ENCODE assay signal across 5 cellular contexts in genomic region chr21:43072742-43073141, GRCh38. TPM values are rescaled to one million over a fixed set of nuclear protein-coding genes. Genes with fewer than 3 reads are reported as not detected.
DNase-seq lines count a peak whose midpoint lies in the region; ATAC-seq, FAIRE-seq and TF ChIP-seq lines count a peak whose summit lies in the region.
"Not testable (repeated sequence)": the region's sequence is repeated elsewhere in the genome, so short reads cannot be mapped to it uniquely, and the experiment has no call there.
"Had no signal": no experiment of that assay in that cellular context is flagged by ENCODE, and none has a peak within 500 bp of the region (broad histone marks: within the 10 kb centered on the region; RNA-seq: fewer than 3 reads in every experiment).

No MANE protein-coding gene starts in this region.

- H3K27ac ChIP-seq in PC-3 (ENCODE audit: low read length); K562 (ENCODE audit: extremely low read depth, low read depth, low read length); HepG2 (ENCODE audit: extremely low read length, insufficient read depth, low read length): not testable (repeated sequence)

- not testable (repeated sequence) for H3F3A ChIP-seq in PC-3 (ENCODE audit: low read length, unreplicated experiment)

- H3K9me1 ChIP-seq in K562 (ENCODE audit: control insufficient read depth, insufficient read depth, low read length), result not testable (repeated sequence)

- H3K27me3 ChIP-seq in Caco-2 (replicated peaks; ENCODE audit: control insufficient read depth, insufficient read depth, low read length); PC-3 (ENCODE audit: low read length); K562 (ENCODE audit: control insufficient read depth in 2 of 2, insufficient read depth in 2 of 2, low read length in 2 of 2); HepG2 (ENCODE audit: control insufficient read depth in 1 of 2, insufficient read depth in 2 of 2, low read length in 2 of 2): not testable (repeated sequence)

- CTCF ChIA-PET in Caco-2 (lab: Charles Lee); PC-3 (lab: Charles Lee); K562 (lab: Yijun Ruan, JAX; ENCODE audit: low intra/inter-chr PET ratio); HepG2 (lab: Yijun Ruan, JAX; ENCODE audit: low intra/inter-chr PET ratio, low total read pairs): not testable (repeated sequence)

- H2AFZ ChIP-seq in PC-3 (ENCODE audit: low read length); K562 (ENCODE audit: low read depth, low read length); HepG2 (ENCODE audit: low read length): not testable (repeated sequence)

- H3K4me3 Mint-ChIP-seq in Caco-2 (ENCODE audit: unreplicated experiment), result not testable (repeated sequence)

- H3K27me3 Mint-ChIP-seq in Caco-2 (ENCODE audit: insufficient read depth, unreplicated experiment), result not testable (repeated sequence)

- not testable (repeated sequence) for DNase-seq in Caco-2; PC-3; K562 (ENCODE audit: extremely low read depth in 1 of 4, low spot score in 3 of 4); HepG2 (ENCODE audit: low spot score)

- BruUV-seq in Caco-2 (replicated peaks; lab: Mats Ljungman, UMichigan) (TSS peak; percentile 6), PC-3 (replicated peaks; lab: Mats Ljungman, UMichigan) (TSS peak; percentile 4), K562 (replicated peaks; lab: Mats Ljungman, UMichigan) (TSS peak; percentile 24), HepG2 (replicated peaks; lab: Mats Ljungman, UMichigan) (TSS peak; percentile 22)

- H3K79me2 ChIP-seq in PC-3 (ENCODE audit: low read length); K562 (ENCODE audit: control insufficient read depth, insufficient read depth, low read length); HepG2 (ENCODE audit: insufficient read depth, low read length): not testable (repeated sequence)

- no CpG with 5 or more reads among the region's 11 CpGs for WGBS in K562 (ENCODE audit: insufficient coverage, low coverage, missing lambda C conversion rate)
- no CpG with 5 or more reads among the region's 11 CpGs for WGBS in HepG2 (ENCODE audit: low lambda C conversion rate)

- H3K4me2 ChIP-seq in PC-3 (ENCODE audit: low read length); K562 (ENCODE audit: insufficient read depth, low read length); HepG2 (ENCODE audit: low read depth, low read length): not testable (repeated sequence)

- ATAC-seq in PC-3, K562, HepG2: not testable (repeated sequence)

- H3K9me2 ChIP-seq in PC-3 (replicated peaks; ENCODE audit: low read length), result not testable (repeated sequence)

- in situ Hi-C loops in K562 (cut with MboI); HepG2 (cut with HindIII; ENCODE audit: extremely low pct_ligation_motif_present, low pct_unique_long_range_greater_than_20kb): not testable (repeated sequence)

- H3K9me3 Mint-ChIP-seq in Caco-2 (ENCODE audit: unreplicated experiment), result not testable (repeated sequence)

- not testable (repeated sequence) for H3K27ac Mint-ChIP-seq in Caco-2 (ENCODE audit: unreplicated experiment)

- not testable (repeated sequence) for FAIRE-seq in K562 (lab: Jason Lieb, UNC); HepG2 (lab: Jason Lieb, UNC)

- not testable (repeated sequence) for H3K4me1 Mint-ChIP-seq in Caco-2 (ENCODE audit: low read depth, unreplicated experiment)

- not testable (repeated sequence) for TF ChIP-seq POLR2A in K562 (conservative IDR thresholded peaks at IDR 0.05); HepG2 (IDR thresholded peaks at IDR 0.05; ENCODE audit: insufficient read depth in 1 of 2, low read depth in 2 of 2, low read length in 2 of 2)

- intact Hi-C loops in Caco-2 (cut with micrococcal nuclease; ENCODE audit: unreplicated experiment); PC-3 (cut with micrococcal nuclease); K562 (cut with micrococcal nuclease); HepG2 (cut with micrococcal nuclease; ENCODE audit: unreplicated experiment): not testable (repeated sequence)

- H3K9me3 ChIP-seq in Caco-2; PC-3 (ENCODE audit: low read length); K562 (replicated peaks; ENCODE audit: control insufficient read depth, insufficient read depth, low read depth, low read length); HepG2 (ENCODE audit: low read length): not testable (repeated sequence)

- not testable (repeated sequence) for H3K36me3 Mint-ChIP-seq in Caco-2 (ENCODE audit: insufficient read depth, unreplicated experiment)

- POLR2A ChIA-PET in Caco-2 (lab: Charles Lee); PC-3 (lab: Charles Lee; ENCODE audit: unreplicated experiment); K562 (lab: Yijun Ruan, JAX); HepG2 (lab: Yijun Ruan, JAX): not testable (repeated sequence)

- TF ChIP-seq CTCF in Caco-2 (IDR thresholded peaks at IDR 0.05; ENCODE audit: insufficient read depth in 1 of 2, low read depth in 1 of 2, low read length in 1 of 2, severe bottlenecking in 1 of 2, unreplicated experiment in 1 of 2); PC-3 (conservative IDR thresholded peaks at IDR 0.05; ENCODE audit: low read depth, low read length); K562 (IDR thresholded peaks at IDR 0.05 in 2 of 3, conservative IDR thresholded peaks at IDR 0.05 in 1 of 3; ENCODE audit: insufficient read depth in 2 of 3, low read depth in 1 of 3, low read length in 3 of 3); HepG2 (CRISPR knock-in tag; IDR thresholded peaks at IDR 0.05): not testable (repeated sequence)

- H4K20me1 ChIP-seq in PC-3 (ENCODE audit: low read length); K562 (replicated peaks; ENCODE audit: control insufficient read depth, insufficient read depth, low read length); HepG2 (ENCODE audit: insufficient read depth, low read length): not testable (repeated sequence)

- not testable (repeated sequence) for H3K4me1 ChIP-seq in Caco-2; PC-3 (ENCODE audit: insufficient read depth, low read length); K562 (replicated peaks in 1 of 2; ENCODE audit: control insufficient read depth in 2 of 2, insufficient read depth in 2 of 2, low read length in 2 of 2); HepG2 (ENCODE audit: insufficient read depth, low read length)

- not testable (repeated sequence) for TF ChIP-seq RAD21 in K562 (CRISPR knock-in tag; conservative IDR thresholded peaks at IDR 0.05 in 1 of 2, IDR thresholded peaks at IDR 0.05 in 1 of 2); HepG2 (CRISPR knock-in tag; IDR thresholded peaks at IDR 0.05)

- not testable (repeated sequence) for H3K4me3 ChIP-seq in Caco-2 (ENCODE audit: low read depth, low read length); PC-3 (ENCODE audit: low read length); K562; HepG2 (replicated peaks in 1 of 3; ENCODE audit: insufficient read depth in 1 of 3, low read depth in 2 of 3, low read length in 3 of 3)

- H3K36me3 ChIP-seq in Caco-2 (ENCODE audit: control insufficient read depth, insufficient read depth, low read length); PC-3 (ENCODE audit: low read depth, low read length); K562 (ENCODE audit: control insufficient read depth, insufficient read depth, low read length); HepG2 (replicated peaks in 1 of 2; ENCODE audit: control insufficient read depth in 1 of 2, insufficient read depth in 2 of 2, low read length in 2 of 2): not testable (repeated sequence)

- TF ChIP-seq EP300 in K562 (IDR thresholded peaks at IDR 0.05; ENCODE audit: low read length); HepG2 (IDR thresholded peaks at IDR 0.05; ENCODE audit: low read depth in 2 of 2, low read length in 2 of 2); HepG2 (CRISPR knock-in tag; IDR thresholded peaks at IDR 0.05; ENCODE audit: borderline replicate concordance): not testable (repeated sequence)

- not testable (repeated sequence) for H3K9ac ChIP-seq in PC-3 (ENCODE audit: low read length); K562 (ENCODE audit: insufficient read depth in 1 of 2, low read depth in 2 of 2, low read length in 2 of 2); HepG2 (ENCODE audit: insufficient read depth, low read depth, low read length)

RNA-seq across cellular contexts. Expression of gene CBS, which starts 2.9 kb away (rescaled TPM):
- total RNA-seq in Caco-2 (2022), result 194 and 202 TPM in 2 replicates
- 8.9 and 9.6 TPM in 2 replicates for total RNA-seq in PC-3 (2014; rRNA removed)
- total RNA-seq in K562 (2011; cell fraction: chromatin; rRNA removed; ENCODE audit: low replicate concordance), result 790 and 1,561 TPM in 2 replicates
- 789 and 809 TPM in 2 replicates for total RNA-seq in K562 (2011; cell fraction: nucleolus; rRNA removed)
- total RNA-seq in K562 (2011; cell fraction: nucleoplasm; rRNA removed), result 557 and 648 TPM in 2 replicates
- 248 and 305 TPM in 2 replicates for total RNA-seq in K562 (2014; rRNA removed)
- 61.3 and 76.2 TPM in 2 replicates for total RNA-seq in K562 (2014; rRNA removed; fragmentation: Illumina TruSeq; extraction: Trizol)
- 95.1 and 105 TPM in 2 replicates for total RNA-seq in K562 (2015; rRNA removed; fragmentation: Illumina TruSeq; extraction: Trizol)
- 364 and 419 TPM in 2 replicates for total RNA-seq in K562 (2021)
- 152 and 199 TPM in 2 replicates for polyA plus RNA-seq in K562 (2011; rRNA removed)
- polyA plus RNA-seq in K562 (2011; cell fraction: cytosol; rRNA removed), result 85.9 and 97.4 TPM in 2 replicates
- polyA plus RNA-seq in K562 (2011; cell fraction: nucleus; rRNA removed), result 1,179 and 1,399 TPM in 2 replicates
- polyA plus RNA-seq in K562 (2012), result 209 and 400 TPM in 2 replicates
- polyA plus RNA-seq in K562 (2014; fragmentation: Illumina TruSeq; extraction: Trizol), result 165 and 263 TPM in 2 replicates
- 1 to 10 TPM; 4.6 to 9.0 TPM for polyA plus RNA-seq in K562 (2014; fragmentation: Nextera tagmentation; extraction: Ambion mirVana)
- 382 and 472 TPM in 2 replicates for polyA plus RNA-seq in K562 (2014; rRNA removed)
- polyA minus RNA-seq in K562 (2011; rRNA and poly(A)+ RNA removed), result 69.7 and 88.6 TPM in 2 replicates
- 64.9 and 69.5 TPM in 2 replicates for polyA minus RNA-seq in K562 (2011; cell fraction: cytosol; rRNA and poly(A)+ RNA removed)
- 257 and 271 TPM in 2 replicates for polyA minus RNA-seq in K562 (2011; cell fraction: nucleus; rRNA and poly(A)+ RNA removed)
- 43.5 and 64.7 TPM in 2 replicates for total RNA-seq in HepG2 (2016; rRNA removed; fragmentation: Illumina TruSeq; extraction: Trizol)
- 7.0 and 10.7 TPM in 2 replicates for total RNA-seq in HepG2 (2016; cell fraction: cytosol; rRNA removed; fragmentation: Illumina TruSeq; extraction: Trizol; ENCODE audit: low read depth)
- 39.6 and 65.0 TPM in 2 replicates for total RNA-seq in HepG2 (2016; cell fraction: insoluble cytoplasmic fraction; rRNA removed; fragmentation: Illumina TruSeq; extraction: Trizol)
- total RNA-seq in HepG2 (2016; cell fraction: membrane; rRNA removed; fragmentation: Illumina TruSeq; extraction: Trizol), result 15.5 and 17.5 TPM in 2 replicates
- 64.6 and 69.7 TPM in 2 replicates for total RNA-seq in HepG2 (2016; cell fraction: nucleus; rRNA removed; fragmentation: Illumina TruSeq; extraction: Trizol)
- polyA plus RNA-seq in HepG2 (2011; rRNA removed), result 99.3 and 112 TPM in 2 replicates
- 47.3 and 63.6 TPM in 2 replicates for polyA plus RNA-seq in HepG2 (2011; cell fraction: cytosol; rRNA removed)
- 558 and 796 TPM in 2 replicates for polyA plus RNA-seq in HepG2 (2011; cell fraction: nucleus; rRNA removed)
- polyA plus RNA-seq in HepG2 (2012), result 78.7 and 82.0 TPM in 2 replicates
- polyA plus RNA-seq in HepG2 (2016; cell fraction: cytosol; fragmentation: Illumina TruSeq; extraction: Trizol; ENCODE audit: low read depth), result 4.1 and 4.3 TPM in 2 replicates
- 40.3 and 46.4 TPM in 2 replicates for polyA plus RNA-seq in HepG2 (2016; cell fraction: insoluble cytoplasmic fraction; fragmentation: Illumina TruSeq; extraction: Trizol; ENCODE audit: low read depth)
- 10.8 and 11.8 TPM in 2 replicates for polyA plus RNA-seq in HepG2 (2016; cell fraction: membrane; fragmentation: Illumina TruSeq; extraction: Trizol; ENCODE audit: low read depth)
- polyA plus RNA-seq in HepG2 (2016; cell fraction: nucleus; fragmentation: Illumina TruSeq; extraction: Trizol; ENCODE audit: insufficient read depth, low read depth), result 186 and 192 TPM in 2 replicates
- polyA minus RNA-seq in HepG2 (2011; rRNA and poly(A)+ RNA removed; ENCODE audit: low replicate concordance), result 103 and 128 TPM in 2 replicates
- polyA minus RNA-seq in HepG2 (2011; cell fraction: cytosol; rRNA and poly(A)+ RNA removed), result 33.8 and 36.2 TPM in 2 replicates
- 97.0 and 114 TPM in 2 replicates for polyA minus RNA-seq in HepG2 (2011; cell fraction: nucleus; rRNA and poly(A)+ RNA removed)
- total RNA-seq: CD8-positive, alpha-beta T cell had no signal

RNA-seq across cellular contexts. Expression of gene U2AF1, which starts 34.6 kb away (rescaled TPM):
- total RNA-seq in Caco-2 (2022) (58.6 and 64.8 TPM in 2 replicates), PC-3 (2014; rRNA removed) (43.4 and 49.3 TPM in 2 replicates), K562 (2014; rRNA removed) (60.1 and 95.6 TPM in 2 replicates), K562 (2014; rRNA removed; fragmentation: Illumina TruSeq; extraction: Trizol) (36.3 and 47.7 TPM in 2 replicates), K562 (2015; rRNA removed; fragmentation: Illumina TruSeq; extraction: Trizol) (43.9 and 44.9 TPM in 2 replicates), K562 (2021) (27.2 and 29.6 TPM in 2 replicates), HepG2 (2016; rRNA removed; fragmentation: Illumina TruSeq; extraction: Trizol) (21.2 and 28.6 TPM in 2 replicates)
- 93.3 and 227 TPM in 2 replicates for total RNA-seq in K562 (2011; cell fraction: chromatin; rRNA removed; ENCODE audit: low replicate concordance)
- total RNA-seq in K562 (2011; cell fraction: nucleolus; rRNA removed), result 57.0 and 64.3 TPM in 2 replicates
- 127 and 246 TPM in 2 replicates for total RNA-seq in K562 (2011; cell fraction: nucleoplasm; rRNA removed)
- polyA plus RNA-seq in K562 (2011; rRNA removed) (27.5 and 30.9 TPM in 2 replicates), K562 (2014; fragmentation: Illumina TruSeq; extraction: Trizol) (194 and 205 TPM in 2 replicates), K562 (2014; fragmentation: Nextera tagmentation; extraction: Ambion mirVana) (10 to 100 TPM; 87.0 to 88.1 TPM), K562 (2014; rRNA removed) (173 and 213 TPM in 2 replicates), HepG2 (2011; rRNA removed) (26.8 and 27.4 TPM in 2 replicates)
- 68.1 and 141 TPM in 2 replicates for polyA plus RNA-seq in K562 (2011; cell fraction: cytosol; rRNA removed)
- polyA plus RNA-seq in K562 (2011; cell fraction: nucleus; rRNA removed), result 91.0 and 91.7 TPM in 2 replicates
- polyA plus RNA-seq in K562 (2012), result 114 and 185 TPM in 2 replicates
- 57.0 and 63.3 TPM in 2 replicates for polyA minus RNA-seq in K562 (2011; rRNA and poly(A)+ RNA removed)
- 7.6 and 12.4 TPM in 2 replicates for polyA minus RNA-seq in K562 (2011; cell fraction: cytosol; rRNA and poly(A)+ RNA removed)
- 51.2 and 97.9 TPM in 2 replicates for polyA minus RNA-seq in K562 (2011; cell fraction: nucleus; rRNA and poly(A)+ RNA removed)
- total RNA-seq in HepG2 (2016; cell fraction: cytosol; rRNA removed; fragmentation: Illumina TruSeq; extraction: Trizol; ENCODE audit: low read depth), result 7.4 and 10.8 TPM in 2 replicates
- 15.8 and 25.5 TPM in 2 replicates for total RNA-seq in HepG2 (2016; cell fraction: insoluble cytoplasmic fraction; rRNA removed; fragmentation: Illumina TruSeq; extraction: Trizol)
- total RNA-seq in HepG2 (2016; cell fraction: membrane; rRNA removed; fragmentation: Illumina TruSeq; extraction: Trizol), result 10.4 and 13.6 TPM in 2 replicates
- 32.7 and 42.6 TPM in 2 replicates for total RNA-seq in HepG2 (2016; cell fraction: nucleus; rRNA removed; fragmentation: Illumina TruSeq; extraction: Trizol)
- polyA plus RNA-seq in HepG2 (2011; cell fraction: cytosol; rRNA removed), result 38.0 and 44.6 TPM in 2 replicates
- polyA plus RNA-seq in HepG2 (2011; cell fraction: nucleus; rRNA removed), result 46.3 and 54.0 TPM in 2 replicates
- 11.6 and 48.1 TPM in 2 replicates for polyA plus RNA-seq in HepG2 (2012)
- 17.8 TPM in 2 replicates for polyA plus RNA-seq in HepG2 (2016; cell fraction: cytosol; fragmentation: Illumina TruSeq; extraction: Trizol; ENCODE audit: low read depth)
- polyA plus RNA-seq in HepG2 (2016; cell fraction: insoluble cytoplasmic fraction; fragmentation: Illumina TruSeq; extraction: Trizol; ENCODE audit: low read depth), result 210 and 242 TPM in 2 replicates
- 21.2 and 34.0 TPM in 2 replicates for polyA plus RNA-seq in HepG2 (2016; cell fraction: membrane; fragmentation: Illumina TruSeq; extraction: Trizol; ENCODE audit: low read depth)
- polyA plus RNA-seq in HepG2 (2016; cell fraction: nucleus; fragmentation: Illumina TruSeq; extraction: Trizol; ENCODE audit: insufficient read depth, low read depth), result 92.4 and 139 TPM in 2 replicates
- 17.9 and 41.1 TPM in 2 replicates for polyA minus RNA-seq in HepG2 (2011; rRNA and poly(A)+ RNA removed; ENCODE audit: low replicate concordance)
- 8.5 and 9.2 TPM in 2 replicates for polyA minus RNA-seq in HepG2 (2011; cell fraction: cytosol; rRNA and poly(A)+ RNA removed)
- 69.9 and 74.8 TPM in 2 replicates for polyA minus RNA-seq in HepG2 (2011; cell fraction: nucleus; rRNA and poly(A)+ RNA removed)
